In the genomic region with DNA sequence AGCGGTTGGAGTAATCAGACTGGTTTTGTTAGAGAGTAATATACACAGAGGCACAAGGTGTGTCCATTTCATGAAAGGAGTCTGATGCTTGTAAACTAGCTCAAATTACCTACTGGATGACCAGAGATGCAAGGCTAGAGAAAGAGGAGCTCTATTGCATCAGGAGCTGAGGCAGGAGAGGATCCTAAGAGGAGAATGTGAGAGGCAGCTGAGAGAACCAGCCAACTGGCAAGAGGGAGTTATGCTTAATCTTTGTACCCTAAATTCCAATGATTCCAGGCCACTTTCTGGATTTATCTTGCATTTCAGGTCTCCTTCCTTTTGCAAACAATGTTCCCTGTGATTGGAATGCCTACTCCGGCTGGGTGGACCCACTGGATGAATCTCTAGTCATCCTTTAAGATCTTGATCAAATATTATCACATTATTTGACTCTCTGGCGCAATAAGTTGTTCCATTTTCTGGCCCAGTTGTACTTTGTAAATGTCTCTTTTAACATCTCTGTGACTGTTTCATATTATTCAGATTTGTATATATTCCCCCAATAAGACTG, we compare ENCODE assay signal across 2 cellular contexts.
TF ChIP-seq lines count a peak whose summit lies in the region.

No MANE protein-coding gene starts in this region.

TF ChIP-seq in IMR-90, 13 proteins besides CTCF, POLR2A, EP300 and RAD21:
- no peak for TF ChIP-seq CEBPB (IDR thresholded peaks at IDR 0.05; ENCODE audit: low read depth, low read length)
- TF ChIP-seq, protein P1, sequence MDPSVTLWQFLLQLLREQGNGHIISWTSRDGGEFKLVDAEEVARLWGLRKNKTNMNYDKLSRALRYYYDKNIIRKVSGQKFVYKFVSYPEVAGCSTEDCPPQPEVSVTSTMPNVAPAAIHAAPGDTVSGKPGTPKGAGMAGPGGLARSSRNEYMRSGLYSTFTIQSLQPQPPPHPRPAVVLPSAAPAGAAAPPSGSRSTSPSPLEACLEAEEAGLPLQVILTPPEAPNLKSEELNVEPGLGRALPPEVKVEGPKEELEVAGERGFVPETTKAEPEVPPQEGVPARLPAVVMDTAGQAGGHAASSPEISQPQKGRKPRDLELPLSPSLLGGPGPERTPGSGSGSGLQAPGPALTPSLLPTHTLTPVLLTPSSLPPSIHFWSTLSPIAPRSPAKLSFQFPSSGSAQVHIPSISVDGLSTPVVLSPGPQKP (IDR thresholded peaks at IDR 0.05; ENCODE audit: borderline replicate concordance, low read depth, low read length): no peak
- no peak for TF ChIP-seq RCOR1 (IDR thresholded peaks at IDR 0.05; ENCODE audit: insufficient replicate concordance, low read length)
- no peak for TF ChIP-seq MAFK (IDR thresholded peaks at IDR 0.05; ENCODE audit: low read depth, low read length)
- TF ChIP-seq MXI1 (IDR thresholded peaks at IDR 0.05; ENCODE audit: borderline replicate concordance, low read depth, low read length): no peak
- TF ChIP-seq BHLHE40 (IDR thresholded peaks at IDR 0.05; ENCODE audit: low read depth, low read length): no peak

TF ChIP-seq in HepG2, 621 proteins besides CTCF, POLR2A, EP300 and RAD21 (continues in another document):
- TF ChIP-seq, protein P2, sequence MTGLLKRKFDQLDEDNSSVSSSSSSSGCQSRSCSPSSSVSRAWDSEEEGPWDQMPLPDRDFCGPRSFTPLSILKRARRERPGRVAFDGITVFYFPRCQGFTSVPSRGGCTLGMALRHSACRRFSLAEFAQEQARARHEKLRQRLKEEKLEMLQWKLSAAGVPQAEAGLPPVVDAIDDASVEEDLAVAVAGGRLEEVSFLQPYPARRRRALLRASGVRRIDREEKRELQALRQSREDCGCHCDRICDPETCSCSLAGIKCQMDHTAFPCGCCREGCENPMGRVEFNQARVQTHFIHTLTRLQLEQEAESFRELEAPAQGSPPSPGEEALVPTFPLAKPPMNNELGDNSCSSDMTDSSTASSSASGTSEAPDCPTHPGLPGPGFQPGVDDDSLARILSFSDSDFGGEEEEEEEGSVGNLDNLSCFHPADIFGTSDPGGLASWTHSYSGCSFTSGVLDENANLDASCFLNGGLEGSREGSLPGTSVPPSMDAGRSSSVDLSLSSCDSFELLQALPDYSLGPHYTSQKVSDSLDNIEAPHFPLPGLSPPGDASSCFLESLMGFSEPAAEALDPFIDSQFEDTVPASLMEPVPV (CRISPR knock-in tag; IDR thresholded peaks at IDR 0.05): no peak
- TF ChIP-seq TRIM24 (CRISPR knock-in tag; IDR thresholded peaks at IDR 0.05) (no peak), ZFP36 (IDR thresholded peaks at IDR 0.05; ENCODE audit: borderline replicate concordance, low read depth, low read length, partially characterized antibody) (no peak), GFI1 (CRISPR knock-in tag; IDR thresholded peaks at IDR 0.05; ENCODE audit: borderline replicate concordance) (peak; percentile 50; the same call in 1 of the 2 replicates), JUND (CRISPR knock-in tag; IDR thresholded peaks at IDR 0.05) (no peak), RFX3 (CRISPR knock-in tag; IDR thresholded peaks at IDR 0.05) (no peak), CHCHD3 (CRISPR knock-in tag; IDR thresholded peaks at IDR 0.05) (no peak), ZNF382 (CRISPR knock-in tag; IDR thresholded peaks at IDR 0.05; ENCODE audit: borderline replicate concordance) (no peak), SIX4 (CRISPR knock-in tag; IDR thresholded peaks at IDR 0.05) (peak; percentile 68), SNAPC5 (CRISPR knock-in tag; IDR thresholded peaks at IDR 0.05; ENCODE audit: borderline replicate concordance) (no peak), GTF2F1 (IDR thresholded peaks at IDR 0.05; ENCODE audit: low read length) (no peak), ZSCAN12 (CRISPR knock-in tag; IDR thresholded peaks at IDR 0.05) (no peak), ATF7-NPFF (CRISPR knock-in tag; IDR thresholded peaks at IDR 0.05; ENCODE audit: low read depth) (no peak), FOXO4 (CRISPR knock-in tag; conservative IDR thresholded peaks at IDR 0.05) (no peak), STAT5B (CRISPR knock-in tag; IDR thresholded peaks at IDR 0.05) (no peak), NKX3-1 (CRISPR knock-in tag; IDR thresholded peaks at IDR 0.05) (no peak), ZFP1 (CRISPR knock-in tag; IDR thresholded peaks at IDR 0.05) (0 out of 2 replicates have a peak, but pooled peaks have one; percentile 8), ZNF263 (CRISPR knock-in tag; IDR thresholded peaks at IDR 0.05) (no peak), ZBTB26 (CRISPR knock-in tag; IDR thresholded peaks at IDR 0.05; ENCODE audit: borderline replicate concordance) (peak; percentile 76; the same call in 1 of the 2 replicates), ZNF318 (CRISPR knock-in tag; IDR thresholded peaks at IDR 0.05) (no peak), SUZ12 (IDR thresholded peaks at IDR 0.05; ENCODE audit: low read depth, low read length) (no peak), HES4 (CRISPR knock-in tag; IDR thresholded peaks at IDR 0.05; ENCODE audit: borderline replicate concordance) (no peak), ZNF530 (CRISPR knock-in tag; IDR thresholded peaks at IDR 0.05; ENCODE audit: low read depth) (no peak), ZNF564 (CRISPR knock-in tag; IDR thresholded peaks at IDR 0.05) (0 out of 2 replicates have a peak, but pooled peaks have one; percentile 18), STAG1 (CRISPR knock-in tag; IDR thresholded peaks at IDR 0.05) (no peak), NFKB2 (CRISPR knock-in tag; IDR thresholded peaks at IDR 0.05; ENCODE audit: borderline replicate concordance) (no peak), ZNF720 (CRISPR knock-in tag; IDR thresholded peaks at IDR 0.05) (no peak), TBX3 (IDR thresholded peaks at IDR 0.05; ENCODE audit: borderline replicate concordance) (no peak), IRF1 (CRISPR knock-in tag; IDR thresholded peaks at IDR 0.05; ENCODE audit: low read depth) (no peak), GABPB1 (CRISPR knock-in tag; IDR thresholded peaks at IDR 0.05) (no peak), ZNF333 (CRISPR knock-in tag; IDR thresholded peaks at IDR 0.05; ENCODE audit: borderline replicate concordance) (no peak)
- TF ChIP-seq, protein P3, sequence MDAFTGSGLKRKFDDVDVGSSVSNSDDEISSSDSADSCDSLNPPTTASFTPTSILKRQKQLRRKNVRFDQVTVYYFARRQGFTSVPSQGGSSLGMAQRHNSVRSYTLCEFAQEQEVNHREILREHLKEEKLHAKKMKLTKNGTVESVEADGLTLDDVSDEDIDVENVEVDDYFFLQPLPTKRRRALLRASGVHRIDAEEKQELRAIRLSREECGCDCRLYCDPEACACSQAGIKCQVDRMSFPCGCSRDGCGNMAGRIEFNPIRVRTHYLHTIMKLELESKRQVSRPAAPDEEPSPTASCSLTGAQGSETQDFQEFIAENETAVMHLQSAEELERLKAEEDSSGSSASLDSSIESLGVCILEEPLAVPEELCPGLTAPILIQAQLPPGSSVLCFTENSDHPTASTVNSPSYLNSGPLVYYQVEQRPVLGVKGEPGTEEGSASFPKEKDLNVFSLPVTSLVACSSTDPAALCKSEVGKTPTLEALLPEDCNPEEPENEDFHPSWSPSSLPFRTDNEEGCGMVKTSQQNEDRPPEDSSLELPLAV (CRISPR knock-in tag; conservative IDR thresholded peaks at IDR 0.05; ENCODE audit: low read depth): no peak
- TF ChIP-seq, protein P4, sequence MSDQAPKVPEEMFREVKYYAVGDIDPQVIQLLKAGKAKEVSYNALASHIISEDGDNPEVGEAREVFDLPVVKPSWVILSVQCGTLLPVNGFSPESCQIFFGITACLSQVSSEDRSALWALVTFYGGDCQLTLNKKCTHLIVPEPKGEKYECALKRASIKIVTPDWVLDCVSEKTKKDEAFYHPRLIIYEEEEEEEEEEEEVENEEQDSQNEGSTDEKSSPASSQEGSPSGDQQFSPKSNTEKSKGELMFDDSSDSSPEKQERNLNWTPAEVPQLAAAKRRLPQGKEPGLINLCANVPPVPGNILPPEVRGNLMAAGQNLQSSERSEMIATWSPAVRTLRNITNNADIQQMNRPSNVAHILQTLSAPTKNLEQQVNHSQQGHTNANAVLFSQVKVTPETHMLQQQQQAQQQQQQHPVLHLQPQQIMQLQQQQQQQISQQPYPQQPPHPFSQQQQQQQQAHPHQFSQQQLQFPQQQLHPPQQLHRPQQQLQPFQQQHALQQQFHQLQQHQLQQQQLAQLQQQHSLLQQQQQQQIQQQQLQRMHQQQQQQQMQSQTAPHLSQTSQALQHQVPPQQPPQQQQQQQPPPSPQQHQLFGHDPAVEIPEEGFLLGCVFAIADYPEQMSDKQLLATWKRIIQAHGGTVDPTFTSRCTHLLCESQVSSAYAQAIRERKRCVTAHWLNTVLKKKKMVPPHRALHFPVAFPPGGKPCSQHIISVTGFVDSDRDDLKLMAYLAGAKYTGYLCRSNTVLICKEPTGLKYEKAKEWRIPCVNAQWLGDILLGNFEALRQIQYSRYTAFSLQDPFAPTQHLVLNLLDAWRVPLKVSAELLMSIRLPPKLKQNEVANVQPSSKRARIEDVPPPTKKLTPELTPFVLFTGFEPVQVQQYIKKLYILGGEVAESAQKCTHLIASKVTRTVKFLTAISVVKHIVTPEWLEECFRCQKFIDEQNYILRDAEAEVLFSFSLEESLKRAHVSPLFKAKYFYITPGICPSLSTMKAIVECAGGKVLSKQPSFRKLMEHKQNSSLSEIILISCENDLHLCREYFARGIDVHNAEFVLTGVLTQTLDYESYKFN (CRISPR knock-in tag; conservative IDR thresholded peaks at IDR 0.05): peak; percentile 67
- TF ChIP-seq, protein P5, sequence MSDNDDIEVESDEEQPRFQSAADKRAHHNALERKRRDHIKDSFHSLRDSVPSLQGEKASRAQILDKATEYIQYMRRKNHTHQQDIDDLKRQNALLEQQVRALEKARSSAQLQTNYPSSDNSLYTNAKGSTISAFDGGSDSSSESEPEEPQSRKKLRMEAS (IDR thresholded peaks at IDR 0.05): no peak
